8 cellular contexts compared by ENCODE assay signal in the genomic region with DNA sequence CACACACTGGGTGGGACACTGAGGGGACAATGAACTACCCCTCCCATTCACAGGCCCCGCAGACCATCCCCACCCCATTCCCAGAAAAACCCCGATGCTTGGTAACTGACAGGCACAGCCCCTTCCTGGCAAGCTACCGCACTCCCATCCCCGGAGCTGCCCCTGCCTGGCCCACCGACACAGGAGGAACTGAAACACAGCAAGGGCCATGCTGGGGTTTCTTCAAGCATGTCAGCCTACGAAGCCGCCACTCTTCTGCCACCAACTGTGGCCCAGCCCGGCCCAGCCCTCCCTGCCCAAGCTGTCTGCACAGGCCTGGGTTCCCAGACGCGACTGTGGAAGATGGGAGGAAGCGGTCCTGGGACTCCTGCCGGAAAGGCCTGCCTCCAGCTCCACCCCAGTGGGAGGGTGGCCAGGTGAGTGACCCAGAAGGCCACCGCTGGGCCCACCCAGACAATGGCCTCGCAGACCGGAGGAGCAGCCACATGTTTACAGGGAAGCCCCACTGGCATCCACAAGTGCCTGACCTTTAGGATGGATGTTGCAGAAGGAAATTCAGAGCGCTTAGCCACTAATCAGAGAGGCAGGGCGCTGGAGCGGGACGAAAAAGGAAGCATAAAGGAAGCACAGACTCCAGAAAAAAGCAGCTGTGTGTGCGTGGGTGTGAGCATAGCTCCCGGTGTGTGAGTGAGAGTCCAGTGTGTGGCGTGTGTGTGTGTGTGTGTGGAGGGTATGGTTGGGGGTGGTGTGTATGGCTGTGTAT. TPM values are rescaled to one million over a fixed set of nuclear protein-coding genes. Genes with fewer than 3 reads are reported as not detected.
DNase-seq lines count a peak whose midpoint lies in the region; ATAC-seq and TF ChIP-seq lines count a peak whose summit lies in the region.

No MANE protein-coding gene starts in this region.

- H3K4me1 Mint-ChIP-seq in stimulated activated naive CD8-positive, alpha-beta T cell treated with anti-CD3 and anti-CD28 coated beads, Interleukin-15, amount 100 ng/mL, for 72 hours = peaks cover 73% of the 10 kb centered on the region

- H3K27me3 ChIP-seq in right atrium auricular region = no peaks in the 10 kb centered on the region

- H3K4me1 ChIP-seq in right atrium auricular region = peaks cover 0 to 39% of the 10 kb centered on the region in 2 donors

- peak; percentile 21 for TF ChIP-seq POLR2A in GM10847 (IDR thresholded peaks at IDR 0.05; ENCODE audit: extremely low read depth, insufficient read length)

- peak overlapping the region in 1 of 2 donors; percentile 7 for H3K4me3 ChIP-seq in right atrium auricular region

- no peaks in the 10 kb centered on the region for H3K27me3 Mint-ChIP-seq in stimulated activated naive CD8-positive, alpha-beta T cell treated with anti-CD3 and anti-CD28 coated beads, Interleukin-15, amount 100 ng/mL, for 72 hours

- H3K9me3 ChIP-seq in right atrium auricular region = no peaks in the 10 kb centered on the region

- H3K4me3 Mint-ChIP-seq in stimulated activated naive CD8-positive, alpha-beta T cell treated with anti-CD3 and anti-CD28 coated beads, Interleukin-15, amount 100 ng/mL, for 72 hours = peak overlapping the region; percentile 91 to 92

- no peaks in the 10 kb centered on the region for H3K36me3 ChIP-seq in right atrium auricular region

- TF ChIP-seq CTCF in right atrium auricular region (IDR thresholded peaks at IDR 0.05) = no peak

- H3K27ac Mint-ChIP-seq in stimulated activated naive CD8-positive, alpha-beta T cell treated with anti-CD3 and anti-CD28 coated beads, Interleukin-15, amount 100 ng/mL, for 72 hours = peak overlapping the region; percentile 97 to 99

- H3K9me3 Mint-ChIP-seq in stimulated activated naive CD8-positive, alpha-beta T cell treated with anti-CD3 and anti-CD28 coated beads, Interleukin-15, amount 100 ng/mL, for 72 hours = no peaks in the 10 kb centered on the region

- H3K27ac ChIP-seq in right atrium auricular region = peak overlapping the region; percentile 53 to 58

- peak; percentile 31 to 46 for DNase-seq in activated CD4-positive, alpha-beta T cell treated with anti-CD3 and anti-CD28 coated beads, Interleukin-2, amount 50 U/mL, for 48 hours
- DNase-seq in right atrium auricular region (ENCODE audit: low spot score) = no peak
- DNase-seq in stimulated activated naive CD8-positive, alpha-beta T cell treated with anti-CD3 and anti-CD28 coated beads, Interleukin-15, amount 100 ng/mL, for 72 hours = peak; percentile 19 to 34
- no peak for DNase-seq in AG08396 (ENCODE audit: low spot score)
- DNase-seq in medulla oblongata (ENCODE audit: extremely low spot score) = no peak

- peak; percentile 29 for ATAC-seq in HG02759 (IDR thresholded peaks at IDR 0.05; ENCODE audit: unreplicated experiment)
- ATAC-seq in stimulated activated naive CD8-positive, alpha-beta T cell treated with anti-CD3 and anti-CD28 coated beads, Interleukin-15, amount 100 ng/mL, for 72 hours = peak; percentile 10
- ATAC-seq in GM18519 (IDR thresholded peaks at IDR 0.05; ENCODE audit: low FRiP score, unreplicated experiment) = no peak

RNA-seq across cellular contexts. Expression of a gene that starts 10.2 kb away (rescaled TPM):
- 10 to 100 TPM in 1 of 2 donors, 1 to 10 TPM in 1; 5.7 to 10.3 TPM for total RNA-seq in right atrium auricular region

Comparison
In these comparisons a context has a peak if more than half of its experiments do, and no peak if none do; other contexts are left out.
1. DNase-seq: peak in activated CD4-positive, alpha-beta T cell treated with anti-CD3 and anti-CD28 coated beads, Interleukin-2, amount 50 U/mL, for 48 hours (2 of 2) and stimulated activated naive CD8-positive, alpha-beta T cell treated with anti-CD3 and anti-CD28 coated beads, Interleukin-15, amount 100 ng/mL, for 72 hours (2 of 2); none in right atrium auricular region (single experiment), AG08396 (single experiment) and medulla oblongata (single experiment).